Comparison of ENCODE assay signal across 33 cellular contexts in the genomic region with DNA sequence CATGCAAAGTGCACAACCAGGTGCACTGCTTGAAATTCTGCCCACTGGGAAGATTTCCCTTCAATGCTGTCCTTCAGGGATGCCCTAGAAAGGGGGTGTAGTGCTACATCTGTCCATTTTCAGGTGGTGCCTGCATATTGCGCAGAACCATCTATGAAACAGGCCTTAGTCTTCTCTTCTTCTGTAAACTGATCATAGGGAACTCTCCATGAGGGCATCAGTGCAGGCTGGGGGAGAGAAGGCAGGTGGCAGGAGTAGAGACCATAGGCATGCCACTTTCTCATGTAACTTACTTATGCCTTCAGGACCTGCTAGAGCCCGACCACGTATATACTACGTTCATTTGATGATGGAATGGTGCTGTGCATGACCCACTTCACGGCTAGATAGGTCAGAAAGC.
DNase-seq lines count a peak whose midpoint lies in the region; ATAC-seq, FAIRE-seq and TF ChIP-seq lines count a peak whose summit lies in the region.
"Had no signal": no experiment of that assay in that cellular context is flagged by ENCODE, and none has a peak within 500 bp of the region (broad histone marks: within the 10 kb centered on the region; RNA-seq: fewer than 3 reads in every experiment).

No MANE protein-coding gene starts in this region.

- DNase-seq in bronchial epithelial cell (ENCODE audit: low read depth) (no peak), esophagus muscularis mucosa (ENCODE audit: extremely low spot score) (peak; percentile 91), DMS114 treated with DMSO at 0.1 percent for 48 hours (lab: John Stamatoyannopoulos, UW; ENCODE audit: unreplicated experiment) (no peak), OCI-LY7 (ENCODE audit: low spot score) (no peak)
- DNase-seq: 8988T; ACHN; AML-193; BE2C; C1 segment of cervical spinal cord; Caco-2; Calu3; CD4-positive, alpha-beta memory T cell; CD4-positive, alpha-beta T cell; CD4-positive, CD25-positive, alpha-beta regulatory T cell; CD8-positive, alpha-beta memory T cell; CD8-positive, alpha-beta T cell; COR-L47; DMS 273 treated with DMSO at 0.1 percent for 48 hours; DMS153; DMS53; DMS79; DMS79 treated with DMSO at 0.1 percent for 48 hours; DND-41; EL had no signal

- H4K20me1 ChIP-seq in OCI-LY7 (ENCODE audit: insufficient read depth, low read length) = no peaks in the 10 kb centered on the region
- H4K20me1 ChIP-seq: BLaER1; BLaER1 treated with 17β-estradiol and CSF1 and Interleukin-3, amounts not matched to agents 10 nM and 100 nM had no signal

- H3K36me3 ChIP-seq in HEK293 (ENCODE audit: control insufficient read depth in 2 of 2, insufficient read depth in 1 of 2, low read length in 2 of 2) = no peaks in the 10 kb centered on the region
- no peaks in the 10 kb centered on the region for H3K36me3 ChIP-seq in bronchial epithelial cell (ENCODE audit: control insufficient read depth, insufficient read depth, low read length)
- no peaks in the 10 kb centered on the region for H3K36me3 ChIP-seq in esophagus muscularis mucosa
- no peaks in the 10 kb centered on the region for H3K36me3 ChIP-seq in OCI-LY7 (ENCODE audit: insufficient read depth, low read length)
- H3K36me3 ChIP-seq: BE2C; BLaER1; BLaER1 treated with 17β-estradiol and CSF1 and Interleukin-3, amounts not matched to agents 10 nM and 100 nM had no signal

- no peak for TF ChIP-seq POLR2A in esophagus muscularis mucosa (IDR thresholded peaks at IDR 0.05; ENCODE audit: low read depth)

- POLR2A ChIA-PET in HEK293 (lab: Yijun Ruan, JAX) (no interaction called here), OCI-LY7 (lab: Charles Lee) (interaction anchor here (0.6 kb wide), 1 partner anchor 26 kb away, joined by 7 read pairs; no protein-coding TSS in a partner anchor)

- H3K9me2 ChIP-seq in OCI-LY7 (ENCODE audit: insufficient read depth, low read length) = no peaks in the 10 kb centered on the region

- intact Hi-C loops in esophagus muscularis mucosa (cut with DNase I) (no loop called here), OCI-LY7 (cut with micrococcal nuclease; ENCODE audit: unreplicated experiment) (loop anchor here (5.0 kb wide), 1 partner anchor 1043 kb away; no protein-coding TSS in a partner anchor)

- H3K4me3 ChIP-seq in HEK293 (ENCODE audit: low read depth, low read length) (no peak overlapping the region), bronchial epithelial cell (ENCODE audit: low read depth, low read length) (no peak overlapping the region), esophagus muscularis mucosa (no peak overlapping the region), OCI-LY7 (ENCODE audit: low read depth, low read length, poor library complexity, severe bottlenecking) (no peak overlapping the region)
- H3K4me3 ChIP-seq: A549; BLaER1; BLaER1 treated with 17β-estradiol and CSF1 and Interleukin-3, amounts not matched to agents 10 nM and 100 nM had no signal

- no peak overlapping the region for H2AFZ ChIP-seq in OCI-LY7 (ENCODE audit: low read length)

- H3K27me3 ChIP-seq in bronchial epithelial cell (ENCODE audit: control insufficient read depth, insufficient read depth, low read length) = no peaks in the 10 kb centered on the region
- H3K27me3 ChIP-seq in esophagus muscularis mucosa = no peaks in the 10 kb centered on the region
- H3K27me3 ChIP-seq: BE2C; BLaER1; BLaER1 treated with 17β-estradiol and CSF1 and Interleukin-3, amounts not matched to agents 10 nM and 100 nM had no signal

- H3K4me2 ChIP-seq in OCI-LY7 (ENCODE audit: low read length) = no peak overlapping the region
- H3K4me2 ChIP-seq: A549; BLaER1; BLaER1 treated with 17β-estradiol and CSF1 and Interleukin-3, amounts not matched to agents 10 nM and 100 nM had no signal

- CTCF ChIA-PET in HEK293 (lab: Yijun Ruan, JAX) = no interaction called here
- CTCF ChIA-PET in OCI-LY7 (lab: Charles Lee; ENCODE audit: unreplicated experiment) = no interaction called here

- H3K4me1 ChIP-seq in HEK293 (ENCODE audit: control insufficient read depth, insufficient read depth, low read length) = no peaks in the 10 kb centered on the region
- H3K4me1 ChIP-seq in esophagus muscularis mucosa = no peaks in the 10 kb centered on the region
- H3K4me1 ChIP-seq in OCI-LY7 (ENCODE audit: insufficient read depth, low read length, poor library complexity, severe bottlenecking) = no peaks in the 10 kb centered on the region
- H3K4me1 ChIP-seq: A549; BE2C; BLaER1; BLaER1 treated with 17β-estradiol and CSF1 and Interleukin-3, amounts not matched to agents 10 nM and 100 nM; Caco-2 had no signal

- no peak for TF ChIP-seq EP300 in esophagus muscularis mucosa (IDR thresholded peaks at IDR 0.05)

- no peak for ATAC-seq in GM18511 (IDR thresholded peaks at IDR 0.05; ENCODE audit: unreplicated experiment)
- ATAC-seq: A549; CD8-positive, alpha-beta T cell had no signal

- FAIRE-seq in bronchial epithelial cell (lab: Jason Lieb, UNC) = peak; percentile 40
- FAIRE-seq: A204.1, A549, D721Med had no signal

- TF ChIP-seq CTCF in HEK293 (tag by site-specific recombination; IDR thresholded peaks at IDR 0.05) (no peak), bronchial epithelial cell (IDR thresholded peaks at IDR 0.05; ENCODE audit: insufficient read depth, low read length, severe bottlenecking) (no peak), esophagus muscularis mucosa (IDR thresholded peaks at IDR 0.05) (no peak), OCI-LY7 (conservative IDR thresholded peaks at IDR 0.05; ENCODE audit: low read length) (no peak)

- WGBS in esophagus muscularis mucosa = 84% methylated on average over 3 of the region's 5 CpGs

- H3K9me3 ChIP-seq in HEK293 (ENCODE audit: control insufficient read depth, insufficient read depth, low read depth, low read length) = no peaks in the 10 kb centered on the region; the same call in 1 of the 2 replicates
- H3K9me3 ChIP-seq in esophagus muscularis mucosa = peaks cover 0 to 5% (median 2%) of the 10 kb centered on the region in 4 donors
- no peaks in the 10 kb centered on the region for H3K9me3 ChIP-seq in OCI-LY7 (ENCODE audit: low read length)
- H3K9me3 ChIP-seq: BE2C had no signal

- no peak overlapping the region for H3K27ac ChIP-seq in HEK293 (ENCODE audit: extremely low read depth, low read depth, low read length)
- no peak overlapping the region for H3K27ac ChIP-seq in esophagus muscularis mucosa (replicated peaks in 1 of 4)
- no peak overlapping the region for H3K27ac ChIP-seq in OCI-LY7 (ENCODE audit: low read depth, low read length, poor library complexity, severe bottlenecking)
- H3K27ac ChIP-seq: 22Rv1; A549; BLaER1; BLaER1 treated with 17β-estradiol and CSF1 and Interleukin-3, amounts not matched to agents 10 nM and 100 nM; C4-2B had no signal

- H3K79me2 ChIP-seq in OCI-LY7 (ENCODE audit: insufficient read depth, low read depth, low read length) = no peaks in the 10 kb centered on the region

- no TSS peak for BruUV-seq in OCI-LY7 (replicated peaks; lab: Mats Ljungman, UMichigan)

TF ChIP-seq in HEK293, 187 proteins besides CTCF, POLR2A, EP300 and RAD21:
- TF ChIP-seq ZNF670 (tag by site-specific recombination; IDR thresholded peaks at IDR 0.05; ENCODE audit: low read depth) = no peak
- no peak for TF ChIP-seq ZNF184 (tag by site-specific recombination; IDR thresholded peaks at IDR 0.05)
- TF ChIP-seq, protein P1, sequence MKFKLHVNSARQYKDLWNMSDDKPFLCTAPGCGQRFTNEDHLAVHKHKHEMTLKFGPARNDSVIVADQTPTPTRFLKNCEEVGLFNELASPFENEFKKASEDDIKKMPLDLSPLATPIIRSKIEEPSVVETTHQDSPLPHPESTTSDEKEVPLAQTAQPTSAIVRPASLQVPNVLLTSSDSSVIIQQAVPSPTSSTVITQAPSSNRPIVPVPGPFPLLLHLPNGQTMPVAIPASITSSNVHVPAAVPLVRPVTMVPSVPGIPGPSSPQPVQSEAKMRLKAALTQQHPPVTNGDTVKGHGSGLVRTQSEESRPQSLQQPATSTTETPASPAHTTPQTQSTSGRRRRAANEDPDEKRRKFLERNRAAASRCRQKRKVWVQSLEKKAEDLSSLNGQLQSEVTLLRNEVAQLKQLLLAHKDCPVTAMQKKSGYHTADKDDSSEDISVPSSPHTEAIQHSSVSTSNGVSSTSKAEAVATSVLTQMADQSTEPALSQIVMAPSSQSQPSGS (tag by site-specific recombination; IDR thresholded peaks at IDR 0.05; ENCODE audit: low read depth) = no peak
- TF ChIP-seq, protein P2, sequence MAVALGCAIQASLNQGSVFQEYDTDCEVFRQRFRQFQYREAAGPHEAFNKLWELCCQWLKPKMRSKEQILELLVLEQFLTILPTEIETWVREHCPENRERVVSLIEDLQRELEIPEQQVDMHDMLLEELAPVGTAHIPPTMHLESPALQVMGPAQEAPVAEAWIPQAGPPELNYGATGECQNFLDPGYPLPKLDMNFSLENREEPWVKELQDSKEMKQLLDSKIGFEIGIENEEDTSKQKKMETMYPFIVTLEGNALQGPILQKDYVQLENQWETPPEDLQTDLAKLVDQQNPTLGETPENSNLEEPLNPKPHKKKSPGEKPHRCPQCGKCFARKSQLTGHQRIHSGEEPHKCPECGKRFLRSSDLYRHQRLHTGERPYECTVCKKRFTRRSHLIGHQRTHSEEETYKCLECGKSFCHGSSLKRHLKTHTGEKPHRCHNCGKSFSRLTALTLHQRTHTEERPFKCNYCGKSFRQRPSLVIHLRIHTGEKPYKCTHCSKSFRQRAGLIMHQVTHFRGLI (tag by site-specific recombination; IDR thresholded peaks at IDR 0.05) = peak; percentile 38
